In genomic region chr3:156772588-156773206, GRCh38 we compare ENCODE assay signal across 21 cellular contexts. TPM values are rescaled to one million over a fixed set of nuclear protein-coding genes. Genes with fewer than 3 reads are reported as not detected.
DNase-seq lines count a peak whose midpoint lies in the region; ATAC-seq and TF ChIP-seq lines count a peak whose summit lies in the region.
"Had no signal": no experiment of that assay in that cellular context is flagged by ENCODE, and none has a peak within 500 bp of the region (broad histone marks: within the 10 kb centered on the region; RNA-seq: fewer than 3 reads in every experiment).

No MANE protein-coding gene starts in this region.

- no peak overlapping the region for H4K8ac ChIP-seq in IMR-90 (ENCODE audit: low read depth in 2 of 2, low read length in 2 of 2)

- H3K14ac ChIP-seq in IMR-90 (replicated peaks; ENCODE audit: low read depth, low read length) = no peak overlapping the region

- H2AFZ ChIP-seq in IMR-90 (replicated peaks; ENCODE audit: low read length, poor library complexity) = no peak overlapping the region

- H3K9me3 ChIP-seq in IMR-90 (ENCODE audit: control insufficient read depth, insufficient read depth, low read length) = no peaks in the 10 kb centered on the region
- H3K9me3 ChIP-seq: esophagus squamous epithelium, right atrium auricular region, upper lobe of left lung had no signal

- H3K18ac ChIP-seq in IMR-90 (ENCODE audit: low read depth, low read length) = no peak overlapping the region

- peak overlapping the region; percentile 2; the same call in 1 of the 3 replicates for H2BK15ac ChIP-seq in IMR-90 (ENCODE audit: low read depth, low read length)

- POLR2A ChIA-PET in IMR-90 (lab: Charles Lee; ENCODE audit: unreplicated experiment) = no interaction called here

- no peaks in the 10 kb centered on the region for H3K36me3 ChIP-seq in IMR-90 (ENCODE audit: control insufficient read depth, insufficient read depth, low read length)
- H3K36me3 ChIP-seq: esophagus squamous epithelium, right atrium auricular region, upper lobe of left lung had no signal

- CTCF ChIA-PET in IMR-90 (lab: Yijun Ruan, JAX) = no interaction called here

- TF ChIP-seq RAD21 in IMR-90 (IDR thresholded peaks at IDR 0.05; ENCODE audit: low read length) = no peak

- H3K9me3 Mint-ChIP-seq in activated T-helper 17 cell treated with anti-CD3 and anti-CD28 coated beads, Interleukin-2, amount 50 U/mL, for 72 hours = no peaks in the 10 kb centered on the region
- H3K9me3 Mint-ChIP-seq: activated CD4-positive, alpha-beta memory T cell treated with anti-CD3 and anti-CD28 coated beads for 36 hours; activated naive CD8-positive, alpha-beta T cell treated with anti-CD3 and anti-CD28 coated beads for 36 hours; IgD-negative memory B cell; T-cell had no signal

- no peak overlapping the region for H3K56ac ChIP-seq in IMR-90 (ENCODE audit: extremely low read depth, insufficient read depth, low read length)

- no CpG with 5 or more reads among the region's 2 CpGs for WGBS in IMR-90 (ENCODE audit: extremely low coverage in 2 of 2, insufficient read length in 1 of 2), 2 experiments

- no peak overlapping the region for H3K27ac Mint-ChIP-seq in activated T-helper 17 cell treated with anti-CD3 and anti-CD28 coated beads, Interleukin-2, amount 50 U/mL, for 72 hours
- H3K27ac Mint-ChIP-seq: activated CD4-positive, alpha-beta memory T cell treated with anti-CD3 and anti-CD28 coated beads for 36 hours; activated naive CD8-positive, alpha-beta T cell treated with anti-CD3 and anti-CD28 coated beads for 36 hours; IgD-negative memory B cell; stimulated activated naive CD8-positive, alpha-beta T cell treated with anti-CD3 and anti-CD28 coated beads, Interleukin-15, amount 100 ng/mL, for 72 hours; T-cell had no signal

- no peaks in the 10 kb centered on the region for H3K4me1 Mint-ChIP-seq in activated T-helper 17 cell treated with anti-CD3 and anti-CD28 coated beads, Interleukin-2, amount 50 U/mL, for 72 hours
- H3K4me1 Mint-ChIP-seq: IgD-negative memory B cell; stimulated activated naive CD8-positive, alpha-beta T cell treated with anti-CD3 and anti-CD28 coated beads, Interleukin-15, amount 100 ng/mL, for 72 hours; T-cell had no signal

- no peak overlapping the region for H2BK5ac ChIP-seq in IMR-90 (ENCODE audit: low read depth, low read length, poor library complexity, severe bottlenecking)

- no peak overlapping the region for H2AK9ac ChIP-seq in IMR-90 (replicated peaks; ENCODE audit: low read depth, low read length, poor library complexity)

- H4K20me1 ChIP-seq in IMR-90 (ENCODE audit: insufficient read depth, low read length) = no peaks in the 10 kb centered on the region

- H3K27ac ChIP-seq in IMR-90 (ENCODE audit: insufficient read depth, low read length) = no peak overlapping the region
- H3K27ac ChIP-seq: 22Rv1, esophagus squamous epithelium, right atrium auricular region, upper lobe of left lung, VCaP had no signal

- H2BK120ac ChIP-seq in IMR-90 (ENCODE audit: low read depth, low read length) = no peak overlapping the region

- H3K4me3 ChIP-seq in IMR-90 (ENCODE audit: insufficient read depth, low read depth, low read length) = no peak overlapping the region
- H3K4me3 ChIP-seq: esophagus squamous epithelium, right atrium auricular region, upper lobe of left lung had no signal

- 0 out of 2 replicates have a peak overlapping the region, but pooled peaks have one; percentile 3 for H3K4ac ChIP-seq in IMR-90 (ENCODE audit: low read depth, low read length)

- H4K5ac ChIP-seq in IMR-90 (ENCODE audit: low read depth, low read length) = no peak overlapping the region

- intact Hi-C loops in IMR-90 (cut with micrococcal nuclease) = no loop called here

- in situ Hi-C loops in IMR-90 (cut with MboI; ENCODE audit: low sequenced_read_pairs) = no loop called here

- no peak for ATAC-seq in IMR-90 (ENCODE audit: low read depth)
- no peak for ATAC-seq in left lobe of liver
- ATAC-seq in GM21367 (IDR thresholded peaks at IDR 0.05; ENCODE audit: unreplicated experiment) = no peak
- ATAC-seq in activated T-helper 17 cell treated with anti-CD3 and anti-CD28 coated beads, Interleukin-2, amount 50 U/mL, for 72 hours (replicated peaks) = no peak
- ATAC-seq: stimulated activated naive CD8-positive, alpha-beta T cell treated with anti-CD3 and anti-CD28 coated beads, Interleukin-15, amount 100 ng/mL, for 72 hours; T-cell had no signal

- no peak overlapping the region for H3K23ac ChIP-seq in IMR-90 (ENCODE audit: low read depth, low read length)

- peaks cover 3% of the 10 kb centered on the region for H3K4me1 ChIP-seq in IMR-90 (ENCODE audit: control insufficient read depth, insufficient read depth, low read length)
- H3K4me1 ChIP-seq: right atrium auricular region, upper lobe of left lung had no signal

- no peak overlapping the region for H3K9ac ChIP-seq in IMR-90 (ENCODE audit: low read depth, low read length)

- H3K79me1 ChIP-seq in IMR-90 (ENCODE audit: low read depth in 1 of 2, low read length in 2 of 2) = no peaks in the 10 kb centered on the region

- dilution Hi-C loops in IMR-90 (cut with HindIII; ENCODE audit: low sequenced_read_pairs, unreplicated experiment) = no loop called here

- H4K91ac ChIP-seq in IMR-90 (ENCODE audit: insufficient read depth, low read depth, low read length) = no peak overlapping the region

- no peaks in the 10 kb centered on the region for H3K27me3 ChIP-seq in IMR-90 (ENCODE audit: control insufficient read depth, insufficient read depth, low read length)
- H3K27me3 ChIP-seq: esophagus squamous epithelium, right atrium auricular region, upper lobe of left lung had no signal

- DNase-seq in DMS 273 (lab: John Stamatoyannopoulos, UW; ENCODE audit: unreplicated experiment) (peak; percentile 45), DMS 273 treated with DMSO at 0.1 percent for 48 hours (lab: John Stamatoyannopoulos, UW) (no peak), IMR-90 (peak; percentile 42), amniotic epithelial cell (ENCODE audit: low read depth) (peak; percentile 12), lung microvascular endothelial cell (ENCODE audit: low read depth in 2 of 2) (peak; percentile 19 to 56), left lobe of liver (ENCODE audit: low spot score) (no peak)
- DNase-seq: activated CD4-positive, alpha-beta memory T cell treated with anti-CD3 and anti-CD28 coated beads for 36 hours; activated naive CD8-positive, alpha-beta T cell treated with anti-CD3 and anti-CD28 coated beads for 36 hours; C1 segment of cervical spinal cord; DMS79; esophagus squamous epithelium; NCI-H2171; stimulated activated naive CD8-positive, alpha-beta T cell treated with anti-CD3 and anti-CD28 coated beads, Interleukin-15, amount 100 ng/mL, for 72 hours; T-cell; upper lobe of left lung had no signal

- H3K4me2 ChIP-seq in IMR-90 (ENCODE audit: low read depth, low read length) = no peak overlapping the region

- no peak for TF ChIP-seq CTCF in IMR-90 (conservative IDR thresholded peaks at IDR 0.05; ENCODE audit: low read depth, low read length)

- BruUV-seq in IMR-90 (replicated peaks; lab: Mats Ljungman, UMichigan) = no TSS peak

- no peak overlapping the region for H2AK5ac ChIP-seq in IMR-90 (ENCODE audit: low read depth, low read length)

- no peak overlapping the region for H2BK20ac ChIP-seq in IMR-90 (ENCODE audit: low read depth, low read length)

- H3K36me3 Mint-ChIP-seq in activated T-helper 17 cell treated with anti-CD3 and anti-CD28 coated beads, Interleukin-2, amount 50 U/mL, for 72 hours (ENCODE audit: low read depth) = no peaks in the 10 kb centered on the region
- H3K36me3 Mint-ChIP-seq: activated CD4-positive, alpha-beta memory T cell treated with anti-CD3 and anti-CD28 coated beads for 36 hours; activated naive CD8-positive, alpha-beta T cell treated with anti-CD3 and anti-CD28 coated beads for 36 hours; T-cell had no signal

- peaks cover 3% of the 10 kb centered on the region for H3K9me1 ChIP-seq in IMR-90 (ENCODE audit: insufficient read depth, low read length)

- H3K4me3 Mint-ChIP-seq in activated T-helper 17 cell treated with anti-CD3 and anti-CD28 coated beads, Interleukin-2, amount 50 U/mL, for 72 hours = no peak overlapping the region
- H3K4me3 Mint-ChIP-seq: activated CD4-positive, alpha-beta memory T cell treated with anti-CD3 and anti-CD28 coated beads for 36 hours; activated naive CD8-positive, alpha-beta T cell treated with anti-CD3 and anti-CD28 coated beads for 36 hours; IgD-negative memory B cell; stimulated activated naive CD8-positive, alpha-beta T cell treated with anti-CD3 and anti-CD28 coated beads, Interleukin-15, amount 100 ng/mL, for 72 hours; T-cell had no signal

- TF ChIP-seq POLR2A in IMR-90 (IDR thresholded peaks at IDR 0.05; ENCODE audit: low read depth, low read length) = no peak

- H3K27me3 Mint-ChIP-seq in activated T-helper 17 cell treated with anti-CD3 and anti-CD28 coated beads, Interleukin-2, amount 50 U/mL, for 72 hours = peaks cover 3% of the 10 kb centered on the region
- H3K27me3 Mint-ChIP-seq: activated CD4-positive, alpha-beta memory T cell treated with anti-CD3 and anti-CD28 coated beads for 36 hours; IgD-negative memory B cell had no signal

TF ChIP-seq in IMR-90, 13 proteins besides CTCF, POLR2A, EP300 and RAD21:
- TF ChIP-seq MAZ (IDR thresholded peaks at IDR 0.05; ENCODE audit: borderline replicate concordance, low read depth, low read length) = no peak
- peak; percentile 37 for TF ChIP-seq CEBPB (IDR thresholded peaks at IDR 0.05; ENCODE audit: low read depth, low read length)
- TF ChIP-seq FOS (IDR thresholded peaks at IDR 0.05; ENCODE audit: low read depth, low read length) = no peak
- no peak for TF ChIP-seq BHLHE40 (IDR thresholded peaks at IDR 0.05; ENCODE audit: low read depth, low read length)
- TF ChIP-seq CHD1 (IDR thresholded peaks at IDR 0.05; ENCODE audit: low read depth, low read length) = no peak

RNA-seq across cellular contexts. Expression of gene LEKR1, which starts 53.5 kb away (rescaled TPM):
- total RNA-seq in IMR-90 (2012; rRNA removed) (0.36 and 0.56 TPM in 2 replicates), lung microvascular endothelial cell (under 0.01 and 0.60 TPM in 2 replicates), left lobe of liver (0.58 TPM)
- 0.10 and 0.19 TPM in 2 replicates for polyA plus RNA-seq in IMR-90 (2012; rRNA removed)
- polyA plus RNA-seq in IMR-90 (2012; cell fraction: cytosol; rRNA removed) = 0.05 TPM in 2 replicates
- 0.14 and 0.31 TPM in 2 replicates for polyA plus RNA-seq in IMR-90 (2012; cell fraction: nucleus; rRNA removed; ENCODE audit: low replicate concordance)
- under 1 TPM; 0.91 to 0.93 TPM for total RNA-seq in activated T-helper 17 cell treated with anti-CD3 and anti-CD28 coated beads, Interleukin-2, amount 50 U/mL, for 72 hours

Comparison
In these comparisons a context has a peak if more than half of its experiments do, and no peak if none do; other contexts are left out.
1. DNase-seq: peak in DMS 273 (single experiment), IMR-90 (single experiment), amniotic epithelial cell (single experiment) and lung microvascular endothelial cell (2 of 2); none in DMS 273 treated with DMSO at 0.1 percent for 48 hours (single experiment) and left lobe of liver (single experiment).